Comparison of ENCODE assay signal across 11 cellular contexts in the genomic region with DNA sequence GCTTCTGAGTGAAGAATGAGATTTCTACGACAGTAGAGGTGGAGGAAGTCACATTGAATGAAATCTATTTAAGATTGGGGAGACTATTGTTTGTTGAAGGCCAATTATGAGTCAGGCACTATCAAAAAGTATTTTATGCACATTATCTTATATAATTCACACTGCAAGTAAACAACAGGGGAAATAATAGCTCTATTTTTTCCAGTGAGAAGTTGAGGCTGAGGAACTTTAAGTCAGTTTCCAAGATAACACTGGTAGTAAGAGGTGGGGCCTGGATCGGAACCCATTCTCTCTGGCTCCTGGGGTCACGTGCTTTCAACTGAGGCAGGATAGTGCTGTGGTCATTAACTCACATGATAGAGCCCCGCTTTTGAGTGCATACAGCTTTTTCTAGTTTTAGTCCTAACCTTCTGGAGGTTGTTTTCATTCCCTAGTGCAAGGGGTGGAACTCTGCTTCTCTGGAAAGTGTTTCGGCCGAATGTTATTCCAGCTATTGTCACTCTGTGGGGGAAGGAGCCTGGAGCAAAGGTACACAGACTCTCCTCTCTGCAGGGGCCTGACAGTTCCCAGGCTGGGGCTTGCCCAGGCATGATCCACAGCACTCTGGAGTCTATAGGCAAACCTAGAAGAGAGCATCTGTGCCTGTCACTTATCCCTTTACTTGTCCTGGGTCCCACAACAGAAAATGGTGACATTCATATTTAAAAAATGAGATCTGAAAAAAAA.
DNase-seq lines count a peak whose midpoint lies in the region; ATAC-seq and TF ChIP-seq lines count a peak whose summit lies in the region.
"Had no signal": no experiment of that assay in that cellular context is flagged by ENCODE, and none has a peak within 500 bp of the region (broad histone marks: within the 10 kb centered on the region; RNA-seq: fewer than 3 reads in every experiment).

No MANE protein-coding gene starts in this region.

- H3K9me3 Mint-ChIP-seq in glutamatergic neuron (ENCODE audit: unreplicated experiment) = no peaks in the 10 kb centered on the region
- H3K9me3 Mint-ChIP-seq: activated T-cell treated with anti-CD3 and anti-CD28 coated beads, Interleukin-2, amount 50 U/mL, for 24 hours had no signal

- peak; percentile 5 for DNase-seq in DMS79 treated with DMSO at 0.1 percent for 48 hours (lab: John Stamatoyannopoulos, UW)
- no peak for DNase-seq in DMS79 (lab: John Stamatoyannopoulos, UW)
- DNase-seq in SK-N-DZ (ENCODE audit: low spot score) = peak; percentile 10
- DNase-seq in glutamatergic neuron = no peak
- no peak for DNase-seq in NCI-H1436 treated with DMSO at 0.1 percent for 48 hours (lab: John Stamatoyannopoulos, UW)
- DNase-seq in activated CD4-positive, alpha-beta T cell treated with anti-CD3 and anti-CD28 coated beads, Interleukin-2, amount 50 U/mL, for 1 hour = no peak
- DNase-seq: activated T-cell treated with anti-CD3 and anti-CD28 coated beads, Interleukin-2, amount 50 U/mL, for 24 hours had no signal

- peaks cover 6% of the 10 kb centered on the region for H3K4me1 Mint-ChIP-seq in glutamatergic neuron (ENCODE audit: low read depth, unreplicated experiment)

- no peak overlapping the region for H3K4me3 ChIP-seq in skin epidermis

- no peak for ATAC-seq in GM21360 (IDR thresholded peaks at IDR 0.05; ENCODE audit: unreplicated experiment)

- H3K27ac Mint-ChIP-seq in glutamatergic neuron (ENCODE audit: unreplicated experiment) = peak overlapping the region; percentile 59
- H3K27ac Mint-ChIP-seq: activated T-cell treated with anti-CD3 and anti-CD28 coated beads, Interleukin-2, amount 50 U/mL, for 24 hours had no signal

- no peaks in the 10 kb centered on the region for H3K36me3 Mint-ChIP-seq in glutamatergic neuron (ENCODE audit: unreplicated experiment)

- no peak overlapping the region for H3K4me3 Mint-ChIP-seq in glutamatergic neuron (ENCODE audit: unreplicated experiment)
- H3K4me3 Mint-ChIP-seq: activated T-cell treated with anti-CD3 and anti-CD28 coated beads, Interleukin-2, amount 50 U/mL, for 24 hours had no signal

- no peaks in the 10 kb centered on the region for H3K27me3 Mint-ChIP-seq in glutamatergic neuron (ENCODE audit: unreplicated experiment)

- TF ChIP-seq CTCF in glutamatergic neuron (IDR thresholded peaks at IDR 0.05; ENCODE audit: partially characterized antibody, unreplicated experiment) = no peak

- H3K27ac ChIP-seq in skin epidermis = peak overlapping the region in 12 of 21 experiments; percentile 7 to 65 (median 43)
- H3K27ac ChIP-seq: KMS-11, neutrophil had no signal

Comparison
In these comparisons a context has a peak if more than half of its experiments do, and no peak if none do; other contexts are left out.
1. DNase-seq: peak in DMS79 treated with DMSO at 0.1 percent for 48 hours (single experiment) and SK-N-DZ (single experiment); none in DMS79 (single experiment), glutamatergic neuron (single experiment), NCI-H1436 treated with DMSO at 0.1 percent for 48 hours (single experiment) and activated CD4-positive, alpha-beta T cell treated with anti-CD3 and anti-CD28 coated beads, Interleukin-2, amount 50 U/mL, for 1 hour (single experiment).